Comparison of ENCODE assay signal across 4 cellular contexts in the genomic region with DNA sequence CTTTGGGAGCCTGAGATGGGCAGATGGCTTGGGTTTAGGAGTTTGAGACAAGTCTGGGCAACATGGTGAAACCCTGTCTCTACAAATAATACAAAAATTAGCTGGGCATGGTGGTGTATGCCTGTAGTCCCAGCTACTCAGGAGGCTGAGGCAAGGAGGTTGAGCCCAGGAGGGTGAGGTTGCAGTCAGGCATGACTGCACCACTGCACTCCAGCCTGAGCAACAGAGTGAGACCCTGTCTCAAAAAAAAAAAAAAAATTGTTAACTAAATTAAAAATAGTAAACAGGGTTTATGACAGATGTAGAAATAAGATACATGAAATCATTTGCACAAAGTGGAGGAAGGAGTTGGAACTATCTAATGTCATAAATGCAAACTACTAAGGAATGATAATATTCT. TPM values are rescaled to one million over a fixed set of nuclear protein-coding genes. Genes with fewer than 3 reads are reported as not detected.
"Had no signal": no experiment of that assay in that cellular context is flagged by ENCODE, and none has a peak within 500 bp of the region (broad histone marks: within the 10 kb centered on the region; RNA-seq: fewer than 3 reads in every experiment).

No MANE protein-coding gene starts in this region.

RNA-seq across cellular contexts. Expression of gene CCR6, which starts 34.2 kb away (rescaled TPM):
- total RNA-seq: bronchial epithelial cell, PC-3, SJSA1 had no signal
- polyA plus RNA-seq: SK-N-SH had no signal
